9 cellular contexts compared by ENCODE assay signal in genomic region chr11:74169736-74170458, GRCh38. TPM values are rescaled to one million over a fixed set of nuclear protein-coding genes. Genes with fewer than 3 reads are reported as not detected.
DNase-seq lines count a peak whose midpoint lies in the region; ATAC-seq and TF ChIP-seq lines count a peak whose summit lies in the region.
"Had no signal": no experiment of that assay in that cellular context is flagged by ENCODE, and none has a peak within 500 bp of the region (broad histone marks: within the 10 kb centered on the region; RNA-seq: fewer than 3 reads in every experiment).

No MANE protein-coding gene starts in this region.

- peak overlapping the region; percentile 77 for H3K4me2 ChIP-seq in SK-N-SH

- H3K9me3 ChIP-seq in SK-N-SH (no peaks in the 10 kb centered on the region), iPS-20b (ENCODE audit: insufficient read depth, low read depth, low read length) (no peaks in the 10 kb centered on the region), thoracic aorta (no peaks in the 10 kb centered on the region)

- peak overlapping the region; percentile 79 for H2AFZ ChIP-seq in SK-N-SH (ENCODE audit: low read depth)

- no peak for ATAC-seq in SK-N-SH treated with all-trans-retinoic acid at 6 μM for 48 hours
- no peak for ATAC-seq in thoracic aorta (ENCODE audit: insufficient number of reproducible peaks, low FRiP score, low read depth)
- no peak for ATAC-seq in stimulated activated naive CD8-positive, alpha-beta T cell treated with anti-CD3 and anti-CD28 coated beads, Interleukin-15, Interleukin-2, amounts not matched to agents 100 U/mL and 50 U/mL, for 24 hours

- H3K79me2 ChIP-seq in SK-N-SH (ENCODE audit: insufficient read depth), result peaks cover 73% of the 10 kb centered on the region

- H3K36me3 ChIP-seq in SK-N-SH (replicated peaks in 1 of 2; ENCODE audit: control insufficient read depth in 1 of 2, insufficient read depth in 2 of 2, low read length in 1 of 2), result peaks cover 27 to 34% of the 10 kb centered on the region in 2 experiments
- peaks cover 30% of the 10 kb centered on the region for H3K36me3 ChIP-seq in iPS-20b (ENCODE audit: insufficient read depth, low read depth, low read length)
- H3K36me3 ChIP-seq in thoracic aorta, result no peaks in the 10 kb centered on the region

- H3F3A ChIP-seq in SK-N-SH (replicated peaks; ENCODE audit: insufficient read depth), result peaks cover 11% of the 10 kb centered on the region

- TF ChIP-seq EP300 in SK-N-SH (IDR thresholded peaks at IDR 0.05; ENCODE audit: borderline replicate concordance in 1 of 2, low read depth in 1 of 2, low read length in 1 of 2), result no peak

- no peak for TF ChIP-seq RAD21 in SK-N-SH (IDR thresholded peaks at IDR 0.05; ENCODE audit: low read length)

- 4% methylated on average over 9 of the region's 9 CpGs for whole genome bisulfite sequencing in SK-N-SH (ENCODE audit: low lambda C conversion rate)

- peaks cover 12 to 18% of the 10 kb centered on the region in 2 experiments; a peak in 3 of 4 replicates for H3K4me1 ChIP-seq in SK-N-SH (ENCODE audit: control insufficient read depth in 1 of 2, insufficient read depth in 2 of 2, low read depth in 1 of 2, low read length in 1 of 2)
- peaks cover 11% of the 10 kb centered on the region; the same call in 1 of the 2 replicates for H3K4me1 ChIP-seq in iPS-20b (ENCODE audit: insufficient read depth, low read length)
- H3K4me1 ChIP-seq in thoracic aorta (ENCODE audit: control insufficient read depth in 1 of 2, low read depth in 2 of 2), result peaks cover 28 to 41% of the 10 kb centered on the region in 2 donors

- H3K27ac ChIP-seq in SK-N-SH (ENCODE audit: low read depth in 2 of 2, low read length in 1 of 2) (peak overlapping the region; percentile 86 to 92), iPS-20b (ENCODE audit: low read length) (peak overlapping the region; percentile 58), thoracic aorta (peak overlapping the region in 1 of 2 donors; percentile 88)

- H4K20me1 ChIP-seq in SK-N-SH (ENCODE audit: insufficient read depth), result no peaks in the 10 kb centered on the region

- no peak for DNase-seq in SK-N-SH
- peak; percentile 15 for DNase-seq in SK-N-DZ (ENCODE audit: low spot score)
- DNase-seq in thoracic aorta (ENCODE audit: low spot score), result no peak
- no peak for DNase-seq in HEK293T (ENCODE audit: extremely low spot score)
- no peak for DNase-seq in hepatic stellate cell (ENCODE audit: low spot score)
- DNase-seq in stimulated activated naive CD8-positive, alpha-beta T cell treated with anti-CD3 and anti-CD28 coated beads, Interleukin-15, Interleukin-2, amounts not matched to agents 100 U/mL and 50 U/mL, for 24 hours, result no peak
- DNase-seq: posterior cingulate gyrus had no signal

- TF ChIP-seq CTCF in SK-N-SH (IDR thresholded peaks at IDR 0.05) (no peak), thoracic aorta (IDR thresholded peaks at IDR 0.05) (no peak)

- no peaks in the 10 kb centered on the region for H3K27me3 ChIP-seq in SK-N-SH (ENCODE audit: insufficient read depth)
- H3K27me3 ChIP-seq in iPS-20b (ENCODE audit: insufficient read depth, low read length), result no peaks in the 10 kb centered on the region
- no peaks in the 10 kb centered on the region for H3K27me3 ChIP-seq in thoracic aorta (replicated peaks; ENCODE audit: insufficient read depth)

- H3K4me3 ChIP-seq in SK-N-SH (ENCODE audit: low read depth in 2 of 2, low read length in 1 of 2) (peak overlapping the region; percentile 90 to 95), iPS-20b (ENCODE audit: low read length) (peak overlapping the region; percentile 90), thoracic aorta (peak overlapping the region; percentile 85)

- POLR2A ChIA-PET in SK-N-SH (lab: Yijun Ruan, JAX) (interaction anchor here (1.4 to 1.5 kb wide), 2 partner anchors 186 to 277 kb away, joined by 4 read pairs; no protein-coding TSS in a partner anchor), HEK293T (lab: Yijun Ruan, JAX) (interaction anchor here (0.9 to 2.4 kb wide), 7 partner anchors 8 to 206 kb away, joined by 3 to 11 read pairs (median 3); no protein-coding TSS in a partner anchor)

- H3K9ac ChIP-seq in SK-N-SH, result peak overlapping the region; percentile 76
- H3K9ac ChIP-seq in iPS-20b (ENCODE audit: low read depth, low read length), result peak overlapping the region; percentile 89

- CTCF ChIA-PET in SK-N-SH (lab: Yijun Ruan, JAX), result interaction anchor here (1.2 kb wide), 1 partner anchor 14 kb away, joined by 4 read pairs; no protein-coding TSS in a partner anchor
- CTCF ChIA-PET in HEK293T (lab: Yijun Ruan, JAX), result interaction anchor here (0.6 kb wide), 1 partner anchor 104 kb away, joined by 3 read pairs; no protein-coding TSS in a partner anchor

- no peaks in the 10 kb centered on the region for H3K9me2 ChIP-seq in SK-N-SH

TF ChIP-seq in SK-N-SH, 30 proteins besides CTCF, POLR2A, EP300 and RAD21:
- TF ChIP-seq TAF1 (IDR thresholded peaks at IDR 0.05; ENCODE audit: borderline replicate concordance, low read depth, low read length), result no peak

TF ChIP-seq in SK-N-SH treated with all-trans-retinoic acid at 6 μM for 48 hours, 23 proteins besides CTCF, POLR2A, EP300 and RAD21 (continues in another document):
- TF ChIP-seq ZNF70 (CRISPR knock-in tag; IDR thresholded peaks at IDR 0.05), result no peak
- TF ChIP-seq ISL1 (CRISPR knock-in tag; IDR thresholded peaks at IDR 0.05), result no peak
- no peak for TF ChIP-seq TOX (CRISPR knock-in tag; IDR thresholded peaks at IDR 0.05; ENCODE audit: borderline replicate concordance)
- TF ChIP-seq ZNF8 (CRISPR knock-in tag; IDR thresholded peaks at IDR 0.05), result no peak
- TF ChIP-seq PPARA (CRISPR knock-in tag; IDR thresholded peaks at IDR 0.05; ENCODE audit: borderline replicate concordance), result no peak
- no peak for TF ChIP-seq OSR1 (CRISPR knock-in tag; IDR thresholded peaks at IDR 0.05)
- no peak for TF ChIP-seq SNAI2 (CRISPR knock-in tag; IDR thresholded peaks at IDR 0.05)
- TF ChIP-seq, protein P1, sequence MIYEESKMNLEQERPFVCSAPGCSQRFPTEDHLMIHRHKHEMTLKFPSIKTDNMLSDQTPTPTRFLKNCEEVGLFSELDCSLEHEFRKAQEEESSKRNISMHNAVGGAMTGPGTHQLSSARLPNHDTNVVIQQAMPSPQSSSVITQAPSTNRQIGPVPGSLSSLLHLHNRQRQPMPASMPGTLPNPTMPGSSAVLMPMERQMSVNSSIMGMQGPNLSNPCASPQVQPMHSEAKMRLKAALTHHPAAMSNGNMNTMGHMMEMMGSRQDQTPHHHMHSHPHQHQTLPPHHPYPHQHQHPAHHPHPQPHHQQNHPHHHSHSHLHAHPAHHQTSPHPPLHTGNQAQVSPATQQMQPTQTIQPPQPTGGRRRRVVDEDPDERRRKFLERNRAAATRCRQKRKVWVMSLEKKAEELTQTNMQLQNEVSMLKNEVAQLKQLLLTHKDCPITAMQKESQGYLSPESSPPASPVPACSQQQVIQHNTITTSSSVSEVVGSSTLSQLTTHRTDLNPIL (CRISPR knock-in tag; IDR thresholded peaks at IDR 0.05; ENCODE audit: low read depth), result no peak
- TF ChIP-seq BACH2 (CRISPR knock-in tag; IDR thresholded peaks at IDR 0.05; ENCODE audit: borderline replicate concordance), result no peak
- no peak for TF ChIP-seq ZC3H10 (CRISPR knock-in tag; IDR thresholded peaks at IDR 0.05)
- no peak for TF ChIP-seq GLIS3 (CRISPR knock-in tag; IDR thresholded peaks at IDR 0.05)
- TF ChIP-seq ZNF565 (CRISPR knock-in tag; conservative IDR thresholded peaks at IDR 0.05; ENCODE audit: low read depth), result no peak

TF ChIP-seq in HEK293T, 16 proteins besides CTCF, POLR2A, EP300 and RAD21:
- TF ChIP-seq FOXA1 (IDR thresholded peaks at IDR 0.05), result no peak
- TF ChIP-seq ARNT (IDR thresholded peaks at IDR 0.05), result no peak
- TF ChIP-seq CTBP1 (IDR thresholded peaks at IDR 0.05; ENCODE audit: borderline replicate concordance), result no peak
- no peak for TF ChIP-seq L3MBTL2 (conservative IDR thresholded peaks at IDR 0.05)
- no peak for TF ChIP-seq ELF4 (IDR thresholded peaks at IDR 0.05)
- no peak for TF ChIP-seq LEF1 (IDR thresholded peaks at IDR 0.05; ENCODE audit: borderline replicate concordance)
- TF ChIP-seq SP1 (IDR thresholded peaks at IDR 0.05), result no peak
- no peak for TF ChIP-seq ZNF384 (IDR thresholded peaks at IDR 0.05)
- no peak for TF ChIP-seq BHLHE40 (IDR thresholded peaks at IDR 0.05; ENCODE audit: borderline replicate concordance)
TF ChIP-seq in HEK293T: peak in this region for 0.

RNA-seq across cellular contexts. Expression of gene C2CD3, which starts 0.9 kb away (rescaled TPM):
- polyA plus RNA-seq in SK-N-SH (2012; rRNA removed), result 7.0 and 9.9 TPM in 2 replicates
- 5.3 and 6.7 TPM in 2 replicates for polyA plus RNA-seq in SK-N-SH (2012; cell fraction: cytosol; rRNA removed)
- polyA plus RNA-seq in SK-N-SH (2012; cell fraction: nucleus; rRNA removed), result 22.3 and 23.4 TPM in 2 replicates
- polyA plus RNA-seq in SK-N-DZ (2014; cell fraction: cytosol; rRNA removed), result 14.2 and 16.3 TPM in 2 replicates
- polyA plus RNA-seq in SK-N-DZ (2014; cell fraction: nucleus; rRNA removed), result 5.4 and 9.6 TPM in 2 replicates
- 10 to 100 TPM; 23.7 to 30.6 TPM for total RNA-seq in thoracic aorta

RNA-seq across cellular contexts. Expression of gene PPME1, which starts 1.2 kb away (rescaled TPM):
- 107 and 109 TPM in 2 replicates for polyA plus RNA-seq in SK-N-SH (2012; rRNA removed)
- polyA plus RNA-seq in SK-N-SH (2012; cell fraction: cytosol; rRNA removed), result 63.2 and 79.8 TPM in 2 replicates
- 91.8 and 122 TPM in 2 replicates for polyA plus RNA-seq in SK-N-SH (2012; cell fraction: nucleus; rRNA removed)
- 67.4 and 70.4 TPM in 2 replicates for polyA plus RNA-seq in SK-N-DZ (2014; cell fraction: cytosol; rRNA removed)
- polyA plus RNA-seq in SK-N-DZ (2014; cell fraction: nucleus; rRNA removed), result 36.0 and 50.1 TPM in 2 replicates
- 10 to 100 TPM; 31.2 to 37.4 TPM for total RNA-seq in thoracic aorta
